ENCODE assay signal across 22 cellular contexts in genomic region chr5:144742376-144742775, GRCh38.
DNase-seq lines count a peak whose midpoint lies in the region; ATAC-seq and TF ChIP-seq lines count a peak whose summit lies in the region.
"Had no signal": no experiment of that assay in that cellular context is flagged by ENCODE, and none has a peak within 500 bp of the region (broad histone marks: within the 10 kb centered on the region; RNA-seq: fewer than 3 reads in every experiment).

No MANE protein-coding gene starts in this region.

- 29% methylated on average over 1 of the region's 1 CpG for WGBS in right lobe of liver (ENCODE audit: insufficient coverage, low coverage, low lambda C conversion rate, missing lambda C conversion rate)

- H2AFZ ChIP-seq in neural cell (ENCODE audit: low read depth, low read length): no peak overlapping the region
- H2AFZ ChIP-seq: GM23248 had no signal

- ATAC-seq in right lobe of liver (no peak), HG03457 (IDR thresholded peaks at IDR 0.05; ENCODE audit: unreplicated experiment) (no peak)
- ATAC-seq: HCT116, K562 had no signal

- no peaks in the 10 kb centered on the region for H3K36me3 ChIP-seq in neural cell (ENCODE audit: insufficient read depth, low read length)
- H3K36me3 ChIP-seq in right lobe of liver: no peaks in the 10 kb centered on the region

- no peaks in the 10 kb centered on the region for H3K9me2 ChIP-seq in neural cell (ENCODE audit: insufficient read depth, low read length)

- H3K9me3 ChIP-seq in neural cell (ENCODE audit: low read length): no peaks in the 10 kb centered on the region
- no peaks in the 10 kb centered on the region for H3K9me3 ChIP-seq in right lobe of liver

- no peaks in the 10 kb centered on the region for H3K4me1 ChIP-seq in right lobe of liver
- H3K4me1 ChIP-seq: Caco-2 had no signal

- H4K20me1 ChIP-seq in neural cell (ENCODE audit: insufficient read depth): no peaks in the 10 kb centered on the region

- TF ChIP-seq CTCF in neural cell (IDR thresholded peaks at IDR 0.05; ENCODE audit: poor library complexity, severe bottlenecking) (no peak), right lobe of liver (IDR thresholded peaks at IDR 0.05) (no peak)

- TF ChIP-seq RAD21 in neural cell (conservative IDR thresholded peaks at IDR 0.05): no peak

- H3K9ac ChIP-seq in neural cell (ENCODE audit: low read length): no peak overlapping the region
- H3K9ac ChIP-seq: GM23248 had no signal

- TF ChIP-seq EP300 in neural cell (conservative IDR thresholded peaks at IDR 0.05; ENCODE audit: poor library complexity, severe bottlenecking): peak; percentile 35

- no peak overlapping the region for H3K4me3 ChIP-seq in neural cell (ENCODE audit: low read length)
- H3K4me3 ChIP-seq in right lobe of liver: no peak overlapping the region
- H3K4me3 ChIP-seq: GM23248, K562 had no signal

- no peaks in the 10 kb centered on the region for H3K79me2 ChIP-seq in neural cell (replicated peaks; ENCODE audit: insufficient read depth, low read length)

- H3F3A ChIP-seq in neural cell (ENCODE audit: insufficient read depth, low read length, poor library complexity, severe bottlenecking): no peaks in the 10 kb centered on the region

- DNase-seq in DMS53 (lab: John Stamatoyannopoulos, UW) (peak; percentile 12), DMS53 treated with DMSO at 0.1 percent for 48 hours (lab: John Stamatoyannopoulos, UW; ENCODE audit: unreplicated experiment) (no peak), DMS79 (lab: John Stamatoyannopoulos, UW) (peak; percentile 2), amniotic epithelial cell (ENCODE audit: low read depth) (peak; percentile 2), right lobe of liver (no peak), HuH-7.5 (ENCODE audit: low spot score) (no peak)
- DNase-seq: Caco-2; CD4-positive, CD25-positive, alpha-beta regulatory T cell; DMS153; GM23248; MV-4-11; NCI-H2029; NCI-H2227 treated with DMSO at 0.1 percent for 48 hours; NCI-H526; OCI-M1; SIG-M5 had no signal

- TF ChIP-seq POLR2A in right lobe of liver (IDR thresholded peaks at IDR 0.05): no peak

- no peaks in the 10 kb centered on the region for H3K27me3 ChIP-seq in neural cell (ENCODE audit: insufficient read depth, low read depth, low read length)
- H3K27me3 ChIP-seq in right lobe of liver: no peaks in the 10 kb centered on the region

- no peak overlapping the region for H3K27ac ChIP-seq in neural cell (ENCODE audit: low read length)
- H3K27ac ChIP-seq in right lobe of liver: no peak overlapping the region
- H3K27ac ChIP-seq: 22Rv1, GM23248, HL-60 had no signal

- intact Hi-C loops in right lobe of liver (cut with DNase I): no loop called here

- H3K4me2 ChIP-seq in neural cell (ENCODE audit: low read length): no peak overlapping the region

TF ChIP-seq in neural cell, 6 proteins besides CTCF, POLR2A, EP300 and RAD21:
- TF ChIP-seq REST (IDR thresholded peaks at IDR 0.05; ENCODE audit: borderline replicate concordance) (no peak), MXI1 (conservative IDR thresholded peaks at IDR 0.05; ENCODE audit: poor library complexity, severe bottlenecking) (no peak), TAF1 (IDR thresholded peaks at IDR 0.05; ENCODE audit: low read depth) (no peak), EZH2 (IDR thresholded peaks at IDR 0.05; ENCODE audit: borderline replicate concordance, insufficient read depth, low read length, poor library complexity, severe bottlenecking) (no peak), POLR2AphosphoS5 (IDR thresholded peaks at IDR 0.05) (no peak), SMC3 (conservative IDR thresholded peaks at IDR 0.05; ENCODE audit: poor library complexity) (no peak)
TF ChIP-seq in neural cell: peak in this region for 0.

Comparison
In these comparisons a context has a peak if more than half of its experiments do, and no peak if none do; other contexts are left out.
1. DNase-seq: peak in DMS53 (single experiment), DMS79 (single experiment) and amniotic epithelial cell (single experiment); none in DMS53 treated with DMSO at 0.1 percent for 48 hours (single experiment), right lobe of liver (0 of 3) and HuH-7.5 (single experiment).